ENCODE assay signal across 9 cellular contexts in the genomic region with DNA sequence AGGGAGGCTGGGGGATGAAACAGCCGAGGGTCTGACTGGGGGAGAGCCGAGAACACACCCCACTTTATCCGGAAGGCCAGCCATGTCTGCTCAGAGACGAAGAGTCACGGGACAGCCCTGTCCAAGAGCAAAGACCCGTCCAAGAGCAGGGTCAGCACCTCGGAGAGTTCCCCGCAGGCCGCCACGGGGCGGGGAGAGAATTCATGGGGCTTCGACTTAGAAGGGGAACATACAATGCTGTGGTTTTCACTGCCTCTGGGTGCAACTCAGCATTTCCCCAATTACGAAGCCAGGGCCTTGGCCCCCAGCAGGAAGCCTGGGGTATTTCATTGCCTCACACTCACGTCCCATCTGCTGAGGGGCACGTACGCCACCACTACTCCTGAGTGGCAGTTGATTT. TPM values are rescaled to one million over a fixed set of nuclear protein-coding genes. Genes with fewer than 3 reads are reported as not detected.
A peak's percentile ranks its signal among the peaks of the same experiment; 100 is the strongest.
DNase-seq lines count a peak whose midpoint lies in the region; ATAC-seq, FAIRE-seq and TF ChIP-seq lines count a peak whose summit lies in the region.
"Had no signal": no experiment of that assay in that cellular context is flagged by ENCODE, and none has a peak within 500 bp of the region (broad histone marks: within the 10 kb centered on the region; RNA-seq: fewer than 3 reads in every experiment).

No MANE protein-coding gene starts in this region.

- H3K27me3 ChIP-seq in uterus: no peaks in the 10 kb centered on the region

- H3K27me3 Mint-ChIP-seq in neural crest cell (ENCODE audit: low read depth): peaks cover 17% of the 10 kb centered on the region

- no peaks in the 10 kb centered on the region for H3K4me1 ChIP-seq in uterus

- FAIRE-seq in GM12891 (lab: Jason Lieb, UNC): no peak

- intact Hi-C loops in uterus (cut with DNase I; ENCODE audit: low total_unique reads): no loop called here

- H3K4me3 ChIP-seq in cardiac fibroblast (replicated peaks in 1 of 2; ENCODE audit: low read depth in 2 of 2, low read length in 2 of 2) (no peak overlapping the region), uterus (no peak overlapping the region)
- H3K4me3 ChIP-seq: thoracic aorta had no signal

- TF ChIP-seq POLR2A in GM12891 (IDR thresholded peaks at IDR 0.05; ENCODE audit: low read depth, low read length): no peak
- no peak for TF ChIP-seq POLR2A in uterus (IDR thresholded peaks at IDR 0.05)

- no peak overlapping the region for H3K4me3 Mint-ChIP-seq in neural crest cell

- H3K36me3 Mint-ChIP-seq in neural crest cell (ENCODE audit: low read depth): no peaks in the 10 kb centered on the region

- H3K9me3 ChIP-seq in uterus: no peaks in the 10 kb centered on the region
- H3K9me3 ChIP-seq: thoracic aorta had no signal

- H3K4me1 Mint-ChIP-seq in neural crest cell: no peaks in the 10 kb centered on the region

- no peak for ATAC-seq in HG03457 (IDR thresholded peaks at IDR 0.05; ENCODE audit: unreplicated experiment)

- no peaks in the 10 kb centered on the region for H3K36me3 ChIP-seq in uterus
- H3K36me3 ChIP-seq: thoracic aorta had no signal

- H3K9me3 Mint-ChIP-seq in neural crest cell: peaks cover 2% of the 10 kb centered on the region

- TF ChIP-seq CTCF in cardiac fibroblast (IDR thresholded peaks at IDR 0.05; ENCODE audit: low read depth, low read length): no peak
- TF ChIP-seq CTCF in neural crest cell (conservative IDR thresholded peaks at IDR 0.05): no peak
- no peak for TF ChIP-seq CTCF in uterus (IDR thresholded peaks at IDR 0.05)

- no peak overlapping the region for H3K27ac ChIP-seq in uterus
- H3K27ac ChIP-seq: thoracic aorta had no signal

- DNase-seq in GM12891 (ENCODE audit: insufficient read length, low spot score) (peak; percentile 68), OCI-M2 (lab: John Stamatoyannopoulos, UW; ENCODE audit: unreplicated experiment) (peak; percentile 26), cardiac fibroblast (ENCODE audit: low read depth in 2 of 2) (peak; percentile 49 to 58), neural crest cell (ENCODE audit: low read depth, low spot score) (peak; percentile 59), anterior cingulate cortex (lab: John Stamatoyannopoulos, UW) (no peak), uterus (no peak), T-helper 9 cell (no peak)

- H3K27ac Mint-ChIP-seq in neural crest cell (ENCODE audit: unreplicated experiment): no peak overlapping the region

TF ChIP-seq in GM12891, 5 proteins besides CTCF, POLR2A, EP300 and RAD21:
- no peak for TF ChIP-seq POU2F2 (IDR thresholded peaks at IDR 0.05; ENCODE audit: low read depth, low read length)
- TF ChIP-seq TAF1 (IDR thresholded peaks at IDR 0.05; ENCODE audit: low read depth, low read length): no peak
- TF ChIP-seq PAX5 (IDR thresholded peaks at IDR 0.05; ENCODE audit: insufficient read depth, low read length, severe bottlenecking): no peak
- no peak for TF ChIP-seq SPI1 (IDR thresholded peaks at IDR 0.05; ENCODE audit: low read depth, low read length)
- no peak for TF ChIP-seq POLR2AphosphoS5 (IDR thresholded peaks at IDR 0.05; ENCODE audit: low read depth, low read length)

RNA-seq across cellular contexts. Expression of gene JPH3, which starts 59.3 kb away (rescaled TPM):
- 0.06 TPM for polyA plus RNA-seq in GM12891 (2012; ENCODE audit: low read depth, missing spikeins)
- total RNA-seq in neural crest cell (9.1 and 9.5 TPM in 2 replicates), uterus (1 to 10 TPM in 1 of 4 donors, under 1 TPM in 1, not detected in 2; 0.27 to 1.1 TPM)
- total RNA-seq: thoracic aorta had no signal

Comparison
In these comparisons a context has a peak if more than half of its experiments do, and no peak if none do; other contexts are left out.
1. DNase-seq: peak in GM12891 (single experiment), OCI-M2 (single experiment), cardiac fibroblast (2 of 2) and neural crest cell (single experiment); none in anterior cingulate cortex (0 of 58), uterus (0 of 2) and T-helper 9 cell (single experiment).